ENCODE assay signal across 11 cellular contexts in the genomic region with DNA sequence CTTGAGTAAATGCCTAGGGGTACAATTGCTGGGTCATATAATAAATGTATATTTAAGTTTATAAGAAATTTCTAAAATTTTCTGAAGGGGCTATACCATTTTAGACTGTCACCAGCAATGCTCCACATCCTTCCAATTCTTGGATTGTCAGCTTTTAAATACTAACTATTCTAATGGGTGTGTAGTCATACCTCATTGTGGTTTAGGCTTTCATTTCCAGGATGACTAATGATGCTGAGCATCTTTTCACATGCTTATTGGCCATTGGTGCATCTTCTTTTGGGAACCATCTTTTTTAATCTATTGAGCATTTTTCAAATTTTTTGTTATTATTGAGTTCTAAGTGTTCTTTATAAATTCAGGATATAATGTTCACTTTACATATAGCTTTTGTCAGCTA. TPM values are rescaled to one million over a fixed set of nuclear protein-coding genes. Genes with fewer than 3 reads are reported as not detected.
A peak's percentile ranks its signal among the peaks of the same experiment; 100 is the strongest.
DNase-seq lines count a peak whose midpoint lies in the region; ATAC-seq, FAIRE-seq and TF ChIP-seq lines count a peak whose summit lies in the region.
"Had no signal": no experiment of that assay in that cellular context is flagged by ENCODE, and none has a peak within 500 bp of the region (broad histone marks: within the 10 kb centered on the region; RNA-seq: fewer than 3 reads in every experiment).

No MANE protein-coding gene starts in this region.

- H3K4me3 ChIP-seq in GM12865 (ENCODE audit: low read depth, low read length): no peak overlapping the region
- no peak overlapping the region for H3K4me3 ChIP-seq in BE2C (ENCODE audit: low read depth, low read length)
- H3K4me3 ChIP-seq: gastroesophageal sphincter had no signal

- ATAC-seq in GM21737 (IDR thresholded peaks at IDR 0.05; ENCODE audit: unreplicated experiment) (peak; percentile 75), HG02870 (IDR thresholded peaks at IDR 0.05; ENCODE audit: unreplicated experiment) (no peak)
- ATAC-seq: gastroesophageal sphincter had no signal

- peak; percentile 45 for DNase-seq in GM12865 (ENCODE audit: low read depth)
- peak; percentile 45 for DNase-seq in RKO (ENCODE audit: low spot score)
- DNase-seq in iris pigment epithelial cell (ENCODE audit: low read depth): peak; percentile 46
- no peak for DNase-seq in H54 (ENCODE audit: insufficient read length, low spot score)
- DNase-seq in BE2C: no peak
- no peak for DNase-seq in NOMO-1 treated with dmso at 0.1 percent for 144 hours (lab: John Stamatoyannopoulos, UW; ENCODE audit: unreplicated experiment)
- DNase-seq: activated CD4-positive, alpha-beta T cell treated with anti-CD3 and anti-CD28 coated beads, Interleukin-2, amount 50 U/mL, for 48 hours; NCI-H187 had no signal

- FAIRE-seq in H54 (lab: Jason Lieb, UNC): no peak

- no peaks in the 10 kb centered on the region; the same call in 1 of the 2 replicates for H3K4me1 ChIP-seq in BE2C
- H3K4me1 ChIP-seq: gastroesophageal sphincter had no signal

- no peaks in the 10 kb centered on the region for H3K9me3 ChIP-seq in BE2C

- TF ChIP-seq POLR2A in H54 (IDR thresholded peaks at IDR 0.05; ENCODE audit: low read depth, low read length): no peak

- no peak for TF ChIP-seq CTCF in GM12865 (IDR thresholded peaks at IDR 0.05; ENCODE audit: insufficient read depth, low read depth, low read length, missing control alignments)
- TF ChIP-seq CTCF in BE2C (IDR thresholded peaks at IDR 0.05; ENCODE audit: low read depth, low read length): no peak

- no peaks in the 10 kb centered on the region for H3K27me3 ChIP-seq in BE2C
- H3K27me3 ChIP-seq: gastroesophageal sphincter had no signal

- no peaks in the 10 kb centered on the region for H3K36me3 ChIP-seq in BE2C
- H3K36me3 ChIP-seq: gastroesophageal sphincter had no signal

RNA-seq across cellular contexts. Expression of a gene that starts 52.5 kb away (rescaled TPM):
- polyA plus RNA-seq in BE2C (2012; ENCODE audit: insufficient read depth, insufficient read length, low read depth): 23.7 TPM

Comparison
In these comparisons a context has a peak if more than half of its experiments do, and no peak if none do; other contexts are left out.
1. DNase-seq: peak in GM12865 (single experiment), RKO (single experiment) and iris pigment epithelial cell (single experiment); none in H54 (single experiment), BE2C (single experiment) and NOMO-1 treated with dmso at 0.1 percent for 144 hours (single experiment).